ENCODE assay signal across 1 cellular context in the genomic region with DNA sequence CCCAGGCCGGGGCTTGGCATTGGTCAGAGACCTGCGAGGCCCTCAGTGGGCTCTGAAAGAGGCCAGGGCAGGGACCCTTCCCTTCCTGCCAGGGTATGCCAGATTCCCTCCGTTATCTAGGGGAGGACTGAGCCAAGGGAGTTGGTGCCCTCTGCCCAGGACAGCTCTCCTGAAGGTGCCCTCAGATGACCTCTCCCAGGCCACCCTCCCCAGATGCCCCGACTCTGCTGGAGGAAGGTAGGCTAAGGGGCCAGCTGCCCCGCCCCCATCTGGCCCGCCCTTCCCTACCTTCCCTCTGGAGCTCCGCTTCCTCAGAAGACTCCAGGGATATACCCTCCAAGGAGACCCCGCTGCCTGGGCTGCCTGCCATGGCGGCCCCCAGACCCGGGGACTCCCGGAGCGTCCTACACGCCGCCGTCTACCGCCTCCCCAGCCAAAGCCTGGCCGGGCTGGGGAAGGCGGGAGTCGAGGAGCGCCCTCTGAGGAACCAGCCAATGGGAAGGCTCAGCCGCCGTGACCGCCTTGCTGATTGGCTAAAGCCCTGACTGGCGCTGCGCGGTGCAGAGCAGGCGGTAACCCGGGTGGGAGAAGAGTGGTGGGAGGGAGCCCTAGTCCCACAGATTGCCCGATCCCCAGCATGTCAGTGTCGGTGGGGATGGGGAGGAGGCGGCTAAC.
TF ChIP-seq lines count a peak whose summit lies in the region.

No MANE protein-coding gene starts in this region.

TF ChIP-seq in SK-N-SH, 30 proteins besides CTCF, POLR2A, EP300 and RAD21 (continued from another document):
- TF ChIP-seq, protein P1, sequence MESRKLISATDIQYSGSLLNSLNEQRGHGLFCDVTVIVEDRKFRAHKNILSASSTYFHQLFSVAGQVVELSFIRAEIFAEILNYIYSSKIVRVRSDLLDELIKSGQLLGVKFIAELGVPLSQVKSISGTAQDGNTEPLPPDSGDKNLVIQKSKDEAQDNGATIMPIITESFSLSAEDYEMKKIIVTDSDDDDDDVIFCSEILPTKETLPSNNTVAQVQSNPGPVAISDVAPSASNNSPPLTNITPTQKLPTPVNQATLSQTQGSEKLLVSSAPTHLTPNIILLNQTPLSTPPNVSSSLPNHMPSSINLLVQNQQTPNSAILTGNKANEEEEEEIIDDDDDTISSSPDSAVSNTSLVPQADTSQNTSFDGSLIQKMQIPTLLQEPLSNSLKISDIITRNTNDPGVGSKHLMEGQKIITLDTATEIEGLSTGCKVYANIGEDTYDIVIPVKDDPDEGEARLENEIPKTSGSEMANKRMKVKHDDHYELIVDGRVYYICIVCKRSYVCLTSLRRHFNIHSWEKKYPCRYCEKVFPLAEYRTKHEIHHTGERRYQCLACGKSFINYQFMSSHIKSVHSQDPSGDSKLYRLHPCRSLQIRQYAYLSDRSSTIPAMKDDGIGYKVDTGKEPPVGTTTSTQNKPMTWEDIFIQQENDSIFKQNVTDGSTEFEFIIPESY (IDR thresholded peaks at IDR 0.05; ENCODE audit: borderline replicate concordance, low read depth) = no peak
- TF ChIP-seq FOSL2 (IDR thresholded peaks at IDR 0.05; ENCODE audit: borderline replicate concordance, low read depth) = no peak
- TF ChIP-seq MAX (IDR thresholded peaks at IDR 0.05; ENCODE audit: low read depth) = peak; percentile 52; the same call in 1 of the 2 replicates
- TF ChIP-seq FOXM1 (IDR thresholded peaks at IDR 0.05; ENCODE audit: low read depth) = no peak
- TF ChIP-seq GATA2 (CRISPR knock-in tag; IDR thresholded peaks at IDR 0.05) = no peak
- no peak for TF ChIP-seq TCF12 (IDR thresholded peaks at IDR 0.05)
- TF ChIP-seq ELF1 (IDR thresholded peaks at IDR 0.05) = no peak
- no peak for TF ChIP-seq FOXJ3 (CRISPR knock-in tag; IDR thresholded peaks at IDR 0.05)
- TF ChIP-seq CHD2 (IDR thresholded peaks at IDR 0.05; ENCODE audit: low read length, partially characterized antibody) = peak; percentile 57
- TF ChIP-seq SMC3 (IDR thresholded peaks at IDR 0.05; ENCODE audit: low read depth, low read length) = no peak
- TF ChIP-seq RXRA (IDR thresholded peaks at IDR 0.05; ENCODE audit: borderline replicate concordance, low read depth) = no peak
- TF ChIP-seq MEF2A (IDR thresholded peaks at IDR 0.05; ENCODE audit: borderline replicate concordance, low read depth) = no peak
- peak; percentile 84 for TF ChIP-seq RFX5 (IDR thresholded peaks at IDR 0.05; ENCODE audit: low read length)
- TF ChIP-seq, protein P2, sequence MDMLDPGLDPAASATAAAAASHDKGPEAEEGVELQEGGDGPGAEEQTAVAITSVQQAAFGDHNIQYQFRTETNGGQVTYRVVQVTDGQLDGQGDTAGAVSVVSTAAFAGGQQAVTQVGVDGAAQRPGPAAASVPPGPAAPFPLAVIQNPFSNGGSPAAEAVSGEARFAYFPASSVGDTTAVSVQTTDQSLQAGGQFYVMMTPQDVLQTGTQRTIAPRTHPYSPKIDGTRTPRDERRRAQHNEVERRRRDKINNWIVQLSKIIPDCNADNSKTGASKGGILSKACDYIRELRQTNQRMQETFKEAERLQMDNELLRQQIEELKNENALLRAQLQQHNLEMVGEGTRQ (IDR thresholded peaks at IDR 0.05; ENCODE audit: borderline replicate concordance, low read depth, low read length) = no peak
- TF ChIP-seq TEAD4 (IDR thresholded peaks at IDR 0.05; ENCODE audit: borderline replicate concordance, insufficient read depth) = no peak
- TF ChIP-seq TAF1 (IDR thresholded peaks at IDR 0.05; ENCODE audit: borderline replicate concordance, low read depth, low read length) = no peak
- no peak for TF ChIP-seq NFIC (IDR thresholded peaks at IDR 0.05; ENCODE audit: borderline replicate concordance)
- TF ChIP-seq, protein P3, sequence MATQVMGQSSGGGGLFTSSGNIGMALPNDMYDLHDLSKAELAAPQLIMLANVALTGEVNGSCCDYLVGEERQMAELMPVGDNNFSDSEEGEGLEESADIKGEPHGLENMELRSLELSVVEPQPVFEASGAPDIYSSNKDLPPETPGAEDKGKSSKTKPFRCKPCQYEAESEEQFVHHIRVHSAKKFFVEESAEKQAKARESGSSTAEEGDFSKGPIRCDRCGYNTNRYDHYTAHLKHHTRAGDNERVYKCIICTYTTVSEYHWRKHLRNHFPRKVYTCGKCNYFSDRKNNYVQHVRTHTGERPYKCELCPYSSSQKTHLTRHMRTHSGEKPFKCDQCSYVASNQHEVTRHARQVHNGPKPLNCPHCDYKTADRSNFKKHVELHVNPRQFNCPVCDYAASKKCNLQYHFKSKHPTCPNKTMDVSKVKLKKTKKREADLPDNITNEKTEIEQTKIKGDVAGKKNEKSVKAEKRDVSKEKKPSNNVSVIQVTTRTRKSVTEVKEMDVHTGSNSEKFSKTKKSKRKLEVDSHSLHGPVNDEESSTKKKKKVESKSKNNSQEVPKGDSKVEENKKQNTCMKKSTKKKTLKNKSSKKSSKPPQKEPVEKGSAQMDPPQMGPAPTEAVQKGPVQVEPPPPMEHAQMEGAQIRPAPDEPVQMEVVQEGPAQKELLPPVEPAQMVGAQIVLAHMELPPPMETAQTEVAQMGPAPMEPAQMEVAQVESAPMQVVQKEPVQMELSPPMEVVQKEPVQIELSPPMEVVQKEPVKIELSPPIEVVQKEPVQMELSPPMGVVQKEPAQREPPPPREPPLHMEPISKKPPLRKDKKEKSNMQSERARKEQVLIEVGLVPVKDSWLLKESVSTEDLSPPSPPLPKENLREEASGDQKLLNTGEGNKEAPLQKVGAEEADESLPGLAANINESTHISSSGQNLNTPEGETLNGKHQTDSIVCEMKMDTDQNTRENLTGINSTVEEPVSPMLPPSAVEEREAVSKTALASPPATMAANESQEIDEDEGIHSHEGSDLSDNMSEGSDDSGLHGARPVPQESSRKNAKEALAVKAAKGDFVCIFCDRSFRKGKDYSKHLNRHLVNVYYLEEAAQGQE (IDR thresholded peaks at IDR 0.05; ENCODE audit: low read depth, low read length) = no peak
- TF ChIP-seq GABPA (IDR thresholded peaks at IDR 0.05; ENCODE audit: low read depth) = no peak
- TF ChIP-seq EZH2phosphoT487 (IDR thresholded peaks at IDR 0.05; ENCODE audit: borderline replicate concordance, low read depth) = no peak
- TF ChIP-seq MXI1 (IDR thresholded peaks at IDR 0.05; ENCODE audit: low read depth, low read length) = peak; percentile 44; the same call in 1 of the 2 replicates
- TF ChIP-seq, protein P4, sequence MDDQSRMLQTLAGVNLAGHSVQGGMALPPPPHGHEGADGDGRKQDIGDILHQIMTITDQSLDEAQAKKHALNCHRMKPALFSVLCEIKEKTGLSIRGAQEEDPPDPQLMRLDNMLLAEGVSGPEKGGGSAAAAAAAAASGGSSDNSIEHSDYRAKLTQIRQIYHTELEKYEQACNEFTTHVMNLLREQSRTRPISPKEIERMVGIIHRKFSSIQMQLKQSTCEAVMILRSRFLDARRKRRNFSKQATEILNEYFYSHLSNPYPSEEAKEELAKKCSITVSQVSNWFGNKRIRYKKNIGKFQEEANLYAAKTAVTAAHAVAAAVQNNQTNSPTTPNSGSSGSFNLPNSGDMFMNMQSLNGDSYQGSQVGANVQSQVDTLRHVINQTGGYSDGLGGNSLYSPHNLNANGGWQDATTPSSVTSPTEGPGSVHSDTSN (IDR thresholded peaks at IDR 0.05) = peak; percentile 88
